ENCODE assay signal across 5 cellular contexts in the genomic region with DNA sequence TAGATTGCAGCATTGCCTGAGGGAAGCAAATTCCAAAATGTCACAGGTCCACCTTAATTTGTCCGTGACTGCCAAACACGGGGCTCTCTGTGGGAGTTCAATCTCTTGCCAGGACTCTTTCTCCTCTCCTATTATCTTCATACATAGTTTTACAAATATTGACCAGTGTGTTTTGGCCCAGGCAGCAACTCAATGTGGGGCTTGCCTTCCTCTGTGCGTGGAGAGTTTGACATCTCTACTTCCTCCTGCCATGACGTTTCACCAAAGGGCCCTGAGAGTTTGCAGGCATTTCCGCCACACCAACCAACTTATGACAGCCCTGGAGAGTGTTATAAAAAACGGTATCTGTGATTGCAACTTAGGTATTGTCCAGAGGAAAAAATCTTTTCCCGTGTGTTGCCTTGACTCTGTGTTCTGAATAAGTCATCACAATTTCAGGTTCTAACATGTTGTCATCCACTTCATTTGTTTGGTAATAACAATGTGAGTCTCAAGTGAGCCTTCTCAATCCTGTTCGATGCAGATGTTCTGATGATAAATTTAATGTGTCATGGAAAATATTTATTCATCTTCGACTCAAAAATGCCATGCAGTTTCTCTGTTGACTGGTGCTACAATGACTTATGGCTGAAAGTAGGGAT.
A peak's percentile ranks its signal among the peaks of the same experiment; 100 is the strongest.
DNase-seq lines count a peak whose midpoint lies in the region; ATAC-seq, FAIRE-seq and TF ChIP-seq lines count a peak whose summit lies in the region.
"Not testable (repeated sequence)": the region's sequence is repeated elsewhere in the genome, so short reads cannot be mapped to it uniquely, and the experiment has no call there.

No MANE protein-coding gene starts in this region.

- peak; percentile 38 for FAIRE-seq in colon (lab: Jason Lieb, UNC)
- peak; percentile 78 for FAIRE-seq in HepG2 (lab: Jason Lieb, UNC)

- H3K27ac ChIP-seq in RWPE2 (ENCODE audit: poor library complexity, severe bottlenecking); body of pancreas; foreskin keratinocyte; HepG2 (ENCODE audit: extremely low read length, insufficient read depth, low read length): not testable (repeated sequence)

- H4K20me1 ChIP-seq in HepG2 (ENCODE audit: insufficient read depth, low read length), result not testable (repeated sequence)

- DNase-seq in RWPE2 (ENCODE audit: low spot score); body of pancreas; foreskin keratinocyte; HepG2 (ENCODE audit: low spot score): not testable (repeated sequence)

- TF ChIP-seq EP300 in HepG2 (IDR thresholded peaks at IDR 0.05; ENCODE audit: low read depth in 2 of 2, low read length in 2 of 2); HepG2 (CRISPR knock-in tag; IDR thresholded peaks at IDR 0.05; ENCODE audit: borderline replicate concordance): not testable (repeated sequence)

- not testable (repeated sequence) for TF ChIP-seq RAD21 in HepG2 (CRISPR knock-in tag; IDR thresholded peaks at IDR 0.05)

- H3K79me2 ChIP-seq in HepG2 (ENCODE audit: insufficient read depth, low read length), result not testable (repeated sequence)

- not testable (repeated sequence) for H3K9ac ChIP-seq in HepG2 (ENCODE audit: insufficient read depth, low read depth, low read length)

- not testable (repeated sequence) for H3K9me3 ChIP-seq in RWPE2 (ENCODE audit: severe bottlenecking); body of pancreas; HepG2 (ENCODE audit: low read length)

- CTCF ChIA-PET in HepG2 (lab: Yijun Ruan, JAX; ENCODE audit: low intra/inter-chr PET ratio, low total read pairs), result not testable (repeated sequence)

- H3K27me3 ChIP-seq in RWPE2 (ENCODE audit: insufficient read depth, poor library complexity, severe bottlenecking); body of pancreas; foreskin keratinocyte; HepG2 (ENCODE audit: control insufficient read depth in 1 of 2, insufficient read depth in 2 of 2, low read length in 2 of 2): not testable (repeated sequence)

- ATAC-seq in RWPE2 (ENCODE audit: low read depth) (peak; percentile 41), body of pancreas (peak; percentile 56), foreskin keratinocyte (peak; percentile 91)
- ATAC-seq in HepG2, result not testable (repeated sequence)

- POLR2A ChIA-PET in HepG2 (lab: Yijun Ruan, JAX), result not testable (repeated sequence)

- in situ Hi-C loops in HepG2 (cut with HindIII; ENCODE audit: extremely low pct_ligation_motif_present, low pct_unique_long_range_greater_than_20kb), result not testable (repeated sequence)

- TF ChIP-seq CTCF in RWPE2 (IDR thresholded peaks at IDR 0.05; ENCODE audit: poor library complexity, severe bottlenecking); body of pancreas (IDR thresholded peaks at IDR 0.05); foreskin keratinocyte (conservative IDR thresholded peaks at IDR 0.05); HepG2 (CRISPR knock-in tag; IDR thresholded peaks at IDR 0.05): not testable (repeated sequence)

- not testable (repeated sequence) for H3K4me3 ChIP-seq in RWPE2 (ENCODE audit: severe bottlenecking); body of pancreas; HepG2 (replicated peaks in 1 of 3; ENCODE audit: insufficient read depth in 1 of 3, low read depth in 2 of 3, low read length in 3 of 3)

- H3K36me3 ChIP-seq in RWPE2 (ENCODE audit: low read depth); body of pancreas (replicated peaks in 1 of 2; ENCODE audit: insufficient read depth in 1 of 2, low read depth in 2 of 2); HepG2 (replicated peaks in 1 of 2; ENCODE audit: control insufficient read depth in 1 of 2, insufficient read depth in 2 of 2, low read length in 2 of 2): not testable (repeated sequence)

- H3K4me1 ChIP-seq in RWPE2 (ENCODE audit: insufficient read depth, poor library complexity, severe bottlenecking); body of pancreas; foreskin keratinocyte; HepG2 (ENCODE audit: insufficient read depth, low read length): not testable (repeated sequence)

- H2AFZ ChIP-seq in HepG2 (ENCODE audit: low read length), result not testable (repeated sequence)

- not testable (repeated sequence) for TF ChIP-seq POLR2A in body of pancreas (IDR thresholded peaks at IDR 0.05); HepG2 (IDR thresholded peaks at IDR 0.05; ENCODE audit: insufficient read depth in 1 of 2, low read depth in 2 of 2, low read length in 2 of 2)

- WGBS in body of pancreas, 2 donors, result no CpG with 5 or more reads among the region's 9 CpGs
- WGBS in HepG2 (ENCODE audit: low lambda C conversion rate), result no CpG with 5 or more reads among the region's 9 CpGs

- H3K4me2 ChIP-seq in HepG2 (ENCODE audit: low read depth, low read length), result not testable (repeated sequence)

- BruUV-seq in HepG2 (replicated peaks; lab: Mats Ljungman, UMichigan), result not testable (repeated sequence)

- intact Hi-C loops in body of pancreas (cut with DNase I); HepG2 (cut with micrococcal nuclease; ENCODE audit: unreplicated experiment): not testable (repeated sequence)
